Comparison of ENCODE assay signal across 11 cellular contexts in the genomic region with DNA sequence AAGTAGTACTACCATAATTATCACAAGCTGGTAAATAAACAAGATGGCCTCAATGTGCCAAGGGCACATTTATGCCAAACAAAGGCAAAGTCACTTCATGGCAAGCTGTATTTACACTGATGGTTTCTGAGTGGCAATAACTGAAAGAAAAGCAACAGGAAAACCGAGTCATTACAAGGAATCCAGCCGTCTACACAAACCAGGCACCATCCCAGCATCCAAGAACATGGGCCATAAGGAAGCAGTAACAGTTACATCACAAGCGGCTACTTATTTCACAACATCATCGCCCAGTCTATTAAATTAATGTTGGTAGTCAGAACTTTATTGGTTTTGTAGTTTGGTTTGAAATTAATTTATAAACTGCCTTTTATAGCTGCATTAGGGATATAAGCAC.
DNase-seq lines count a peak whose midpoint lies in the region; ATAC-seq and TF ChIP-seq lines count a peak whose summit lies in the region.
"Had no signal": no experiment of that assay in that cellular context is flagged by ENCODE, and none has a peak within 500 bp of the region (broad histone marks: within the 10 kb centered on the region; RNA-seq: fewer than 3 reads in every experiment).

No MANE protein-coding gene starts in this region.

- H3K27ac Mint-ChIP-seq in activated CD4-positive, alpha-beta T cell treated with anti-CD3 and anti-CD28 coated beads, Interleukin-2, amount 10 ng/mL, durations not matched to agents 24 days and 14 days: peak overlapping the region; percentile 93
- H3K27ac Mint-ChIP-seq in activated naive CD8-positive, alpha-beta T cell treated with anti-CD3 and anti-CD28 coated beads for 36 hours: peak overlapping the region; percentile 91

- TF ChIP-seq CTCF in neutrophil (IDR thresholded peaks at IDR 0.05) (no peak), psoas muscle (IDR thresholded peaks at IDR 0.05) (no peak), WERI-Rb-1 (IDR thresholded peaks at IDR 0.05; ENCODE audit: low read depth, low read length) (no peak)

- H3K9me3 ChIP-seq in neutrophil: no peaks in the 10 kb centered on the region
- H3K9me3 ChIP-seq in psoas muscle: no peaks in the 10 kb centered on the region
- H3K9me3 ChIP-seq in WERI-Rb-1 (ENCODE audit: severe bottlenecking): no peaks in the 10 kb centered on the region
- H3K9me3 ChIP-seq: adrenal gland had no signal

- WGBS in psoas muscle, 3 donors: 86 to 92% (median 89%) methylated on average over 4 of the region's 4 CpGs

- H3K27me3 ChIP-seq in neutrophil (no peaks in the 10 kb centered on the region), psoas muscle (ENCODE audit: insufficient read depth in 3 of 3, low read length in 2 of 3) (no peaks in the 10 kb centered on the region), WERI-Rb-1 (ENCODE audit: insufficient read depth, low read depth, severe bottlenecking) (no peaks in the 10 kb centered on the region)
- H3K27me3 ChIP-seq: adrenal gland had no signal

- H3K4me1 ChIP-seq in neutrophil (ENCODE audit: control insufficient read depth in 1 of 2, insufficient read depth in 1 of 2, low read depth in 1 of 2, low read length in 1 of 2) (peaks cover 18 to 21% of the 10 kb centered on the region in 2 experiments), psoas muscle (peaks cover 13% of the 10 kb centered on the region)

- ATAC-seq in GM19035 (IDR thresholded peaks at IDR 0.05; ENCODE audit: unreplicated experiment) (no peak), psoas muscle (no peak)

- no peak for DNase-seq in activated CD4-positive, alpha-beta T cell treated with anti-CD3 and anti-CD28 coated beads, Interleukin-2, amount 10 ng/mL, durations not matched to agents 24 days and 14 days
- no peak for DNase-seq in activated CD4-positive, alpha-beta T cell treated with anti-CD3 and anti-CD28 coated beads, Interleukin-2, amount 50 U/mL, for 1 hour
- DNase-seq in NCI-H2029 treated with DMSO at 0.1 percent for 48 hours (lab: John Stamatoyannopoulos, UW): peak; percentile 93
- no peak for DNase-seq in activated naive CD8-positive, alpha-beta T cell treated with anti-CD3 and anti-CD28 coated beads for 36 hours
- DNase-seq in psoas muscle: no peak
- no peak for DNase-seq in WERI-Rb-1
- DNase-seq: adrenal gland, trophoblast cell had no signal

- H3K4me3 Mint-ChIP-seq in activated CD4-positive, alpha-beta T cell treated with anti-CD3 and anti-CD28 coated beads, Interleukin-2, amount 10 ng/mL, durations not matched to agents 24 days and 14 days: no peak overlapping the region
- peak overlapping the region; percentile 33 for H3K4me3 Mint-ChIP-seq in activated naive CD8-positive, alpha-beta T cell treated with anti-CD3 and anti-CD28 coated beads for 36 hours

- no peaks in the 10 kb centered on the region for H3K36me3 ChIP-seq in neutrophil
- H3K36me3 ChIP-seq in psoas muscle (ENCODE audit: insufficient read depth in 1 of 2, low read depth in 1 of 2): no peaks in the 10 kb centered on the region
- H3K36me3 ChIP-seq in WERI-Rb-1: peaks cover 14% of the 10 kb centered on the region; the same call in 1 of the 2 replicates
- H3K36me3 ChIP-seq: adrenal gland had no signal

- intact Hi-C loops in activated CD4-positive, alpha-beta T cell treated with anti-CD3 and anti-CD28 coated beads, Interleukin-2, amount 10 ng/mL, durations not matched to agents 24 days and 14 days (cut with micrococcal nuclease): loop anchor here (5.0 kb wide), 2 partner anchors 61 to 181 kb away; no protein-coding TSS in a partner anchor
- intact Hi-C loops in psoas muscle (cut with DNase I): no loop called here

- H3K27me3 Mint-ChIP-seq in activated CD4-positive, alpha-beta T cell treated with anti-CD3 and anti-CD28 coated beads, Interleukin-2, amount 10 ng/mL, durations not matched to agents 24 days and 14 days: no peaks in the 10 kb centered on the region
- no peaks in the 10 kb centered on the region for H3K27me3 Mint-ChIP-seq in activated naive CD8-positive, alpha-beta T cell treated with anti-CD3 and anti-CD28 coated beads for 36 hours

- peaks cover 7% of the 10 kb centered on the region for H3K36me3 Mint-ChIP-seq in activated CD4-positive, alpha-beta T cell treated with anti-CD3 and anti-CD28 coated beads, Interleukin-2, amount 10 ng/mL, durations not matched to agents 24 days and 14 days (ENCODE audit: low read depth)
- peaks cover 10% of the 10 kb centered on the region for H3K36me3 Mint-ChIP-seq in activated naive CD8-positive, alpha-beta T cell treated with anti-CD3 and anti-CD28 coated beads for 36 hours

- peaks cover 38% of the 10 kb centered on the region for H3K4me1 Mint-ChIP-seq in activated CD4-positive, alpha-beta T cell treated with anti-CD3 and anti-CD28 coated beads, Interleukin-2, amount 10 ng/mL, durations not matched to agents 24 days and 14 days
- H3K4me1 Mint-ChIP-seq in activated naive CD8-positive, alpha-beta T cell treated with anti-CD3 and anti-CD28 coated beads for 36 hours: peaks cover 46% of the 10 kb centered on the region

- H3K4me3 ChIP-seq in neutrophil (ENCODE audit: low read depth in 1 of 2, low read length in 1 of 2) (no peak overlapping the region), psoas muscle (no peak overlapping the region), WERI-Rb-1 (ENCODE audit: low read depth, low read length) (no peak overlapping the region)
- H3K4me3 ChIP-seq: adrenal gland had no signal

- H3K27ac ChIP-seq in neutrophil: peak overlapping the region; percentile 52
- H3K27ac ChIP-seq in psoas muscle: no peak overlapping the region
- H3K27ac ChIP-seq in WERI-Rb-1: no peak overlapping the region
- H3K27ac ChIP-seq: adrenal gland, epithelial cell of prostate had no signal

- no peaks in the 10 kb centered on the region for H3K9me3 Mint-ChIP-seq in activated CD4-positive, alpha-beta T cell treated with anti-CD3 and anti-CD28 coated beads, Interleukin-2, amount 10 ng/mL, durations not matched to agents 24 days and 14 days
- peaks cover 2% of the 10 kb centered on the region for H3K9me3 Mint-ChIP-seq in activated naive CD8-positive, alpha-beta T cell treated with anti-CD3 and anti-CD28 coated beads for 36 hours
